Comparison of ENCODE assay signal across 1 cellular context in the genomic region with DNA sequence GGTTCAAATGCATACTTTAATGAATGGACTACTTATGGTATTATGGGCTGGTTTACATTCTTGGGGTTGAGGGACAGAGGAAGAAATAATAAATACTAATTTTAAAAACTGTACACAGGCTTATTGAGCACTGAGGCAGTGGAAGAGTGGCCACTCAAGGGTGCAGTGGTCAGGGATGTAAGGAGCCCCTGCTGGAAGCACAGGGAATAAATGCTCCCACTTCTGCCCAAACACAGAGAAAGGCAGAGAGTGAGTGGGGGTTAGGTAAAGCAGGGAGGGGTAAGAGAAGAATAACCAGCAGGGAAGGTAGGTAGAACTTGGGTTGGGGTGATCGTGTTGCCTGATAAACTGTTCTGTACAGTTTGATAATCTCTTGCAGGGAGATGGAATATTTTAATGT.
TF ChIP-seq lines count a peak whose summit lies in the region.

No MANE protein-coding gene starts in this region.

TF ChIP-seq in HCT116, 20 proteins besides CTCF, POLR2A, EP300 and RAD21 (continued from another document):
- TF ChIP-seq, protein P1, sequence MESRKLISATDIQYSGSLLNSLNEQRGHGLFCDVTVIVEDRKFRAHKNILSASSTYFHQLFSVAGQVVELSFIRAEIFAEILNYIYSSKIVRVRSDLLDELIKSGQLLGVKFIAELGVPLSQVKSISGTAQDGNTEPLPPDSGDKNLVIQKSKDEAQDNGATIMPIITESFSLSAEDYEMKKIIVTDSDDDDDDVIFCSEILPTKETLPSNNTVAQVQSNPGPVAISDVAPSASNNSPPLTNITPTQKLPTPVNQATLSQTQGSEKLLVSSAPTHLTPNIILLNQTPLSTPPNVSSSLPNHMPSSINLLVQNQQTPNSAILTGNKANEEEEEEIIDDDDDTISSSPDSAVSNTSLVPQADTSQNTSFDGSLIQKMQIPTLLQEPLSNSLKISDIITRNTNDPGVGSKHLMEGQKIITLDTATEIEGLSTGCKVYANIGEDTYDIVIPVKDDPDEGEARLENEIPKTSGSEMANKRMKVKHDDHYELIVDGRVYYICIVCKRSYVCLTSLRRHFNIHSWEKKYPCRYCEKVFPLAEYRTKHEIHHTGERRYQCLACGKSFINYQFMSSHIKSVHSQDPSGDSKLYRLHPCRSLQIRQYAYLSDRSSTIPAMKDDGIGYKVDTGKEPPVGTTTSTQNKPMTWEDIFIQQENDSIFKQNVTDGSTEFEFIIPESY (IDR thresholded peaks at IDR 0.05; ENCODE audit: extremely low read depth, insufficient replicate concordance, low read length), result no peak
- no peak for TF ChIP-seq CEBPB (IDR thresholded peaks at IDR 0.05; ENCODE audit: low read depth)
- TF ChIP-seq, protein P2, sequence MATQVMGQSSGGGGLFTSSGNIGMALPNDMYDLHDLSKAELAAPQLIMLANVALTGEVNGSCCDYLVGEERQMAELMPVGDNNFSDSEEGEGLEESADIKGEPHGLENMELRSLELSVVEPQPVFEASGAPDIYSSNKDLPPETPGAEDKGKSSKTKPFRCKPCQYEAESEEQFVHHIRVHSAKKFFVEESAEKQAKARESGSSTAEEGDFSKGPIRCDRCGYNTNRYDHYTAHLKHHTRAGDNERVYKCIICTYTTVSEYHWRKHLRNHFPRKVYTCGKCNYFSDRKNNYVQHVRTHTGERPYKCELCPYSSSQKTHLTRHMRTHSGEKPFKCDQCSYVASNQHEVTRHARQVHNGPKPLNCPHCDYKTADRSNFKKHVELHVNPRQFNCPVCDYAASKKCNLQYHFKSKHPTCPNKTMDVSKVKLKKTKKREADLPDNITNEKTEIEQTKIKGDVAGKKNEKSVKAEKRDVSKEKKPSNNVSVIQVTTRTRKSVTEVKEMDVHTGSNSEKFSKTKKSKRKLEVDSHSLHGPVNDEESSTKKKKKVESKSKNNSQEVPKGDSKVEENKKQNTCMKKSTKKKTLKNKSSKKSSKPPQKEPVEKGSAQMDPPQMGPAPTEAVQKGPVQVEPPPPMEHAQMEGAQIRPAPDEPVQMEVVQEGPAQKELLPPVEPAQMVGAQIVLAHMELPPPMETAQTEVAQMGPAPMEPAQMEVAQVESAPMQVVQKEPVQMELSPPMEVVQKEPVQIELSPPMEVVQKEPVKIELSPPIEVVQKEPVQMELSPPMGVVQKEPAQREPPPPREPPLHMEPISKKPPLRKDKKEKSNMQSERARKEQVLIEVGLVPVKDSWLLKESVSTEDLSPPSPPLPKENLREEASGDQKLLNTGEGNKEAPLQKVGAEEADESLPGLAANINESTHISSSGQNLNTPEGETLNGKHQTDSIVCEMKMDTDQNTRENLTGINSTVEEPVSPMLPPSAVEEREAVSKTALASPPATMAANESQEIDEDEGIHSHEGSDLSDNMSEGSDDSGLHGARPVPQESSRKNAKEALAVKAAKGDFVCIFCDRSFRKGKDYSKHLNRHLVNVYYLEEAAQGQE (IDR thresholded peaks at IDR 0.05; ENCODE audit: low read depth), result no peak
- TF ChIP-seq JUND (IDR thresholded peaks at IDR 0.05), result no peak
- TF ChIP-seq EZH2 (IDR thresholded peaks at IDR 0.05), result no peak
- no peak for TF ChIP-seq CBX3 (IDR thresholded peaks at IDR 0.05; ENCODE audit: low read depth)
- TF ChIP-seq EGR1 (IDR thresholded peaks at IDR 0.05; ENCODE audit: low read depth), result no peak
